1 cellular context compared by ENCODE assay signal in genomic region chr22:21606775-21607174, GRCh38.
A peak's percentile ranks its signal among the peaks of the same experiment; 100 is the strongest.
TF ChIP-seq lines count a peak whose summit lies in the region.

No MANE protein-coding gene starts in this region.

TF ChIP-seq in K562, 482 proteins besides CTCF, POLR2A, EP300 and RAD21 (continued from another document and continues in another):
- TF ChIP-seq, protein P1, sequence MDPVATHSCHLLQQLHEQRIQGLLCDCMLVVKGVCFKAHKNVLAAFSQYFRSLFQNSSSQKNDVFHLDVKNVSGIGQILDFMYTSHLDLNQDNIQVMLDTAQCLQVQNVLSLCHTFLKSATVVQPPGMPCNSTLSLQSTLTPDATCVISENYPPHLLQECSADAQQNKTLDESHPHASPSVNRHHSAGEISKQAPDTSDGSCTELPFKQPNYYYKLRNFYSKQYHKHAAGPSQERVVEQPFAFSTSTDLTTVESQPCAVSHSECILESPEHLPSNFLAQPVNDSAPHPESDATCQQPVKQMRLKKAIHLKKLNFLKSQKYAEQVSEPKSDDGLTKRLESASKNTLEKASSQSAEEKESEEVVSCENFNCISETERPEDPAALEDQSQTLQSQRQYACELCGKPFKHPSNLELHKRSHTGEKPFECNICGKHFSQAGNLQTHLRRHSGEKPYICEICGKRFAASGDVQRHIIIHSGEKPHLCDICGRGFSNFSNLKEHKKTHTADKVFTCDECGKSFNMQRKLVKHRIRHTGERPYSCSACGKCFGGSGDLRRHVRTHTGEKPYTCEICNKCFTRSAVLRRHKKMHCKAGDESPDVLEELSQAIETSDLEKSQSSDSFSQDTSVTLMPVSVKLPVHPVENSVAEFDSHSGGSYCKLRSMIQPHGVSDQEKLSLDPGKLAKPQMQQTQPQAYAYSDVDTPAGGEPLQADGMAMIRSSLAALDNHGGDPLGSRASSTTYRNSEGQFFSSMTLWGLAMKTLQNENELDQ (CRISPR knock-in tag; IDR thresholded peaks at IDR 0.05; ENCODE audit: borderline replicate concordance), result no peak
- TF ChIP-seq NRF1 (conservative IDR thresholded peaks at IDR 0.05 in 1 of 2, IDR thresholded peaks at IDR 0.05 in 1 of 2), result no peak
- TF ChIP-seq, protein P2, sequence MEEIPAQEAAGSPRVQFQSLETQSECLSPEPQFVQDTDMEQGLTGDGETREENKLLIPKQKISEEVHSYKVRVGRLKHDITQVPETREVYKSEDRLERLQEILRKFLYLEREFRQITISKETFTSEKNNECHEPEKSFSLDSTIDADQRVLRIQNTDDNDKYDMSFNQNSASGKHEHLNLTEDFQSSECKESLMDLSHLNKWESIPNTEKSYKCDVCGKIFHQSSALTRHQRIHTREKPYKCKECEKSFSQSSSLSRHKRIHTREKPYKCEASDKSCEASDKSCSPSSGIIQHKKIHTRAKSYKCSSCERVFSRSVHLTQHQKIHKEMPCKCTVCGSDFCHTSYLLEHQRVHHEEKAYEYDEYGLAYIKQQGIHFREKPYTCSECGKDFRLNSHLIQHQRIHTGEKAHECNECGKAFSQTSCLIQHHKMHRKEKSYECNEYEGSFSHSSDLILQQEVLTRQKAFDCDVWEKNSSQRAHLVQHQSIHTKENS (CRISPR knock-in tag; IDR thresholded peaks at IDR 0.05), result no peak
- 0 out of 2 replicates have a peak, but pooled peaks have one; percentile 41 for TF ChIP-seq ZNF436 (CRISPR knock-in tag; IDR thresholded peaks at IDR 0.05)
- TF ChIP-seq HNRNPLL (IDR thresholded peaks at IDR 0.05; ENCODE audit: low read depth, low read length, poor library complexity, severe bottlenecking), result peak; percentile 4
- TF ChIP-seq, protein P3, sequence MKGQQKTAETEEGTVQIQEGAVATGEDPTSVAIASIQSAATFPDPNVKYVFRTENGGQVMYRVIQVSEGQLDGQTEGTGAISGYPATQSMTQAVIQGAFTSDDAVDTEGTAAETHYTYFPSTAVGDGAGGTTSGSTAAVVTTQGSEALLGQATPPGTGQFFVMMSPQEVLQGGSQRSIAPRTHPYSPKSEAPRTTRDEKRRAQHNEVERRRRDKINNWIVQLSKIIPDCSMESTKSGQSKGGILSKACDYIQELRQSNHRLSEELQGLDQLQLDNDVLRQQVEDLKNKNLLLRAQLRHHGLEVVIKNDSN (CRISPR knock-in tag; IDR thresholded peaks at IDR 0.05), result peak; percentile 35
- TF ChIP-seq, protein P4, sequence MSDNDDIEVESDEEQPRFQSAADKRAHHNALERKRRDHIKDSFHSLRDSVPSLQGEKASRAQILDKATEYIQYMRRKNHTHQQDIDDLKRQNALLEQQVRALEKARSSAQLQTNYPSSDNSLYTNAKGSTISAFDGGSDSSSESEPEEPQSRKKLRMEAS (CRISPR knock-in tag; IDR thresholded peaks at IDR 0.05), result peak; percentile 71
- peak; percentile 56; the same call in 1 of the 2 replicates for TF ChIP-seq KLF13 (tag; IDR thresholded peaks at IDR 0.05; ENCODE audit: borderline replicate concordance, low read depth)
- TF ChIP-seq RBM17 (IDR thresholded peaks at IDR 0.05; ENCODE audit: borderline replicate concordance, low read depth, low read length), result no peak
- TF ChIP-seq ZBTB9 (CRISPR knock-in tag; IDR thresholded peaks at IDR 0.05), result peak; percentile 44; the same call in 1 of the 2 replicates
- TF ChIP-seq, protein P5, sequence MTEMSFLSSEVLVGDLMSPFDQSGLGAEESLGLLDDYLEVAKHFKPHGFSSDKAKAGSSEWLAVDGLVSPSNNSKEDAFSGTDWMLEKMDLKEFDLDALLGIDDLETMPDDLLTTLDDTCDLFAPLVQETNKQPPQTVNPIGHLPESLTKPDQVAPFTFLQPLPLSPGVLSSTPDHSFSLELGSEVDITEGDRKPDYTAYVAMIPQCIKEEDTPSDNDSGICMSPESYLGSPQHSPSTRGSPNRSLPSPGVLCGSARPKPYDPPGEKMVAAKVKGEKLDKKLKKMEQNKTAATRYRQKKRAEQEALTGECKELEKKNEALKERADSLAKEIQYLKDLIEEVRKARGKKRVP (CRISPR knock-in tag; IDR thresholded peaks at IDR 0.05), result 0 out of 2 replicates have a peak, but pooled peaks have one; percentile 21
- TF ChIP-seq ZNF57 (CRISPR knock-in tag; IDR thresholded peaks at IDR 0.05), result 0 out of 2 replicates have a peak, but pooled peaks have one; percentile 55
- TF ChIP-seq, protein P6, sequence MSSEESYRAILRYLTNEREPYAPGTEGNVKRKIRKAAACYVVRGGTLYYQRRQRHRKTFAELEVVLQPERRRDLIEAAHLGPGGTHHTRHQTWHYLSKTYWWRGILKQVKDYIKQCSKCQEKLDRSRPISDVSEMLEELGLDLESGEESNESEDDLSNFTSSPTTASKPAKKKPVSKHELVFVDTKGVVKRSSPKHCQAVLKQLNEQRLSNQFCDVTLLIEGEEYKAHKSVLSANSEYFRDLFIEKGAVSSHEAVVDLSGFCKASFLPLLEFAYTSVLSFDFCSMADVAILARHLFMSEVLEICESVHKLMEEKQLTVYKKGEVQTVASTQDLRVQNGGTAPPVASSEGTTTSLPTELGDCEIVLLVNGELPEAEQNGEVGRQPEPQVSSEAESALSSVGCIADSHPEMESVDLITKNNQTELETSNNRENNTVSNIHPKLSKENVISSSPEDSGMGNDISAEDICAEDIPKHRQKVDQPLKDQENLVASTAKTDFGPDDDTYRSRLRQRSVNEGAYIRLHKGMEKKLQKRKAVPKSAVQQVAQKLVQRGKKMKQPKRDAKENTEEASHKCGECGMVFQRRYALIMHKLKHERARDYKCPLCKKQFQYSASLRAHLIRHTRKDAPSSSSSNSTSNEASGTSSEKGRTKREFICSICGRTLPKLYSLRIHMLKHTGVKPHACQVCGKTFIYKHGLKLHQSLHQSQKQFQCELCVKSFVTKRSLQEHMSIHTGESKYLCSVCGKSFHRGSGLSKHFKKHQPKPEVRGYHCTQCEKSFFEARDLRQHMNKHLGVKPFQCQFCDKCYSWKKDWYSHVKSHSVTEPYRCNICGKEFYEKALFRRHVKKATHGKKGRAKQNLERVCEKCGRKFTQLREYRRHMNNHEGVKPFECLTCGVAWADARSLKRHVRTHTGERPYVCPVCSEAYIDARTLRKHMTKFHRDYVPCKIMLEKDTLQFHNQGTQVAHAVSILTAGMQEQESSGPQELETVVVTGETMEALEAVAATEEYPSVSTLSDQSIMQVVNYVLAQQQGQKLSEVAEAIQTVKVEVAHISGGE (CRISPR knock-in tag; IDR thresholded peaks at IDR 0.05), result 0 out of 6 replicates have a peak, but pooled peaks of 1 of the 3 experiments have one; percentile 45
- no peak for TF ChIP-seq SOX6 (IDR thresholded peaks at IDR 0.05)
- TF ChIP-seq JUND (IDR thresholded peaks at IDR 0.05; ENCODE audit: borderline replicate concordance, low read depth, low read length), result peak; percentile 31; the same call in 1 of the 2 replicates
- peak; percentile 9; the same call in 1 of the 3 replicates for TF ChIP-seq JUND (tag; IDR thresholded peaks at IDR 0.05; ENCODE audit: borderline replicate concordance, low read depth, low read length)
- 0 out of 2 replicates have a peak, but pooled peaks have one; percentile 27 for TF ChIP-seq NFXL1 (CRISPR knock-in tag; IDR thresholded peaks at IDR 0.05)
- TF ChIP-seq ZNF143 (CRISPR knock-in tag; IDR thresholded peaks at IDR 0.05), result no peak; the same call in 1 of the 2 replicates
- TF ChIP-seq PHF8 (IDR thresholded peaks at IDR 0.05; ENCODE audit: borderline replicate concordance, low read length), result no peak; the same call in 1 of the 2 replicates
- TF ChIP-seq, protein P7, sequence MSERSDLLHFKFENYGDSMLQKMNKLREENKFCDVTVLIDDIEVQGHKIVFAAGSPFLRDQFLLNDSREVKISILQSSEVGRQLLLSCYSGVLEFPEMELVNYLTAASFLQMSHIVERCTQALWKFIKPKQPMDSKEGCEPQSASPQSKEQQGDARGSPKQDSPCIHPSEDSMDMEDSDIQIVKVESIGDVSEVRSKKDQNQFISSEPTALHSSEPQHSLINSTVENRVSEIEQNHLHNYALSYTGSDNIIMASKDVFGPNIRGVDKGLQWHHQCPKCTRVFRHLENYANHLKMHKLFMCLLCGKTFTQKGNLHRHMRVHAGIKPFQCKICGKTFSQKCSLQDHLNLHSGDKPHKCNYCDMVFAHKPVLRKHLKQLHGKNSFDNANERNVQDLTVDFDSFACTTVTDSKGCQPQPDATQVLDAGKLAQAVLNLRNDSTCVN (CRISPR knock-in tag; IDR thresholded peaks at IDR 0.05), result 0 out of 2 replicates have a peak, but pooled peaks have one; percentile 26
- TF ChIP-seq ZFP36 (IDR thresholded peaks at IDR 0.05; ENCODE audit: low read depth, low read length, partially characterized antibody), result peak; percentile 18
- 0 out of 4 replicates have a peak, but pooled peaks of 1 of the 2 experiments have one; percentile 52 for TF ChIP-seq UBTF (IDR thresholded peaks at IDR 0.05; ENCODE audit: borderline replicate concordance in 1 of 2, low read depth in 2 of 2, low read length in 2 of 2)
- TF ChIP-seq ARID4B (CRISPR knock-in tag; IDR thresholded peaks at IDR 0.05), result no peak
- TF ChIP-seq ZC3H8 (IDR thresholded peaks at IDR 0.05), result no peak
- TF ChIP-seq SRF (CRISPR knock-in tag; IDR thresholded peaks at IDR 0.05), result peak in 1 of 2 experiments; percentile 59; a peak in 1 of 4 replicates
- TF ChIP-seq ZNF583 (CRISPR knock-in tag; IDR thresholded peaks at IDR 0.05), result peak; percentile 55; the same call in 1 of the 2 replicates
- TF ChIP-seq ZNF384 (IDR thresholded peaks at IDR 0.05; ENCODE audit: low read depth, low read length), result peak; percentile 4; the same call in 1 of the 2 replicates
- no peak for TF ChIP-seq HMG20A (CRISPR knock-in tag; conservative IDR thresholded peaks at IDR 0.05)
- no peak for TF ChIP-seq ZNF431 (CRISPR knock-in tag; IDR thresholded peaks at IDR 0.05)
- TF ChIP-seq MLX (CRISPR knock-in tag; conservative IDR thresholded peaks at IDR 0.05), result peak; percentile 39 to 89; a peak in 1 of 4 replicates
- TF ChIP-seq ZNF76 (CRISPR knock-in tag; IDR thresholded peaks at IDR 0.05; ENCODE audit: borderline replicate concordance), result peak; percentile 21; the same call in 1 of the 2 replicates
- peak in 1 of 2 experiments; percentile 57; a peak in 3 of 4 replicates for TF ChIP-seq RCOR1 (IDR thresholded peaks at IDR 0.05; ENCODE audit: borderline replicate concordance in 1 of 2, low read depth in 2 of 2, low read length in 2 of 2)
- TF ChIP-seq TCF3 (CRISPR knock-in tag; IDR thresholded peaks at IDR 0.05), result no peak
